24 cellular contexts compared by ENCODE assay signal in the genomic region with DNA sequence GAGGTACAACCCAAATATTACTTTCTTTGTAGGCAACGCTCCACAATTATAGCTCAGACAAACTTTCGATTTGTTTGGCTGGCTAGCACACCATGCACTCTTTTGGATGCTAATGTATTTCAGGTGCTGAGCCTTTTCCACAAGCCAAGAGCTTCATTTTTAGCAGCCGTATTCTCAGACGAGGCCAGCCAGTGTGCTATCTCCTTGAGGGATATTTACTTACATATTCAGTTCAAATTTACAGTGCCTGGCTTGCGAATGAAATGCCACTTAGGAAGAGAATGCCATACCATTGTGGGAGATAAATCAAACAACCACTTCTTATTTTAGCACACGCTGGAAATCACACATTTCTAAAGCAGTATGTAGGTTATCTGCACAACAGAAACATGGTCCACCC.
DNase-seq lines count a peak whose midpoint lies in the region; ATAC-seq and TF ChIP-seq lines count a peak whose summit lies in the region.
"Had no signal": no experiment of that assay in that cellular context is flagged by ENCODE, and none has a peak within 500 bp of the region (broad histone marks: within the 10 kb centered on the region; RNA-seq: fewer than 3 reads in every experiment).

No MANE protein-coding gene starts in this region.

- peaks cover 78% of the 10 kb centered on the region for H3K4me1 Mint-ChIP-seq in glutamatergic neuron (ENCODE audit: low read depth, unreplicated experiment)
- H3K4me1 Mint-ChIP-seq: activated naive CD4-positive, alpha-beta T cell treated with anti-CD3 and anti-CD28 coated beads, Interleukin-2, amount 50 U/mL, for 24 hours; stimulated activated memory B cell treated with anti-CD40 and anti-IgM and Interleukin-4, amounts not matched to agents 10 μg/mL and 1 μg/mL and 100 μg/mL, for 72 hours had no signal

- peak overlapping the region; percentile 34 for H3K4me3 Mint-ChIP-seq in glutamatergic neuron (ENCODE audit: unreplicated experiment)
- H3K4me3 Mint-ChIP-seq: activated naive CD4-positive, alpha-beta T cell treated with anti-CD3 and anti-CD28 coated beads, Interleukin-2, amount 50 U/mL, for 24 hours; stimulated activated memory B cell treated with anti-CD40 and anti-IgM and Interleukin-4, amounts not matched to agents 10 μg/mL and 1 μg/mL and 100 μg/mL, for 72 hours; WTC11 had no signal

- ATAC-seq in Right ventricle myocardium inferior (no peak), upper lobe of right lung (peak; percentile 51), HG03378 (IDR thresholded peaks at IDR 0.05; ENCODE audit: unreplicated experiment) (no peak)
- ATAC-seq: left colon; stimulated activated memory B cell treated with anti-CD40 and anti-IgM and Interleukin-4, amounts not matched to agents 10 μg/mL and 1 μg/mL and 100 μg/mL, for 72 hours; WTC11 had no signal

- H3K4me1 ChIP-seq in left ventricle myocardium inferior (peaks cover 30% of the 10 kb centered on the region), upper lobe of right lung (no peaks in the 10 kb centered on the region)
- H3K4me1 ChIP-seq: spleen, suprapubic skin, uterus had no signal

- H3K27me3 ChIP-seq in left ventricle myocardium inferior (ENCODE audit: low read depth) = no peaks in the 10 kb centered on the region
- H3K27me3 ChIP-seq in upper lobe of right lung = no peaks in the 10 kb centered on the region
- H3K27me3 ChIP-seq: spleen, suprapubic skin, uterus had no signal

- H3K27ac ChIP-seq in left ventricle myocardium inferior (replicated peaks) (peak overlapping the region; percentile 40), upper lobe of right lung (no peak overlapping the region)
- H3K27ac ChIP-seq: spleen, suprapubic skin, uterus had no signal

- H3K9me3 ChIP-seq in left ventricle myocardium inferior (replicated peaks) = no peaks in the 10 kb centered on the region
- no peaks in the 10 kb centered on the region for H3K9me3 ChIP-seq in upper lobe of right lung
- H3K9me3 ChIP-seq: SK-N-SH, spleen, suprapubic skin, uterus had no signal

- H3K27me3 Mint-ChIP-seq in glutamatergic neuron (ENCODE audit: unreplicated experiment) = peaks cover 16% of the 10 kb centered on the region
- H3K27me3 Mint-ChIP-seq: stimulated activated memory B cell treated with anti-CD40 and anti-IgM and Interleukin-4, amounts not matched to agents 10 μg/mL and 1 μg/mL and 100 μg/mL, for 72 hours had no signal

- no peak overlapping the region for H3K4me3 ChIP-seq in left ventricle myocardium inferior
- no peak overlapping the region for H3K4me3 ChIP-seq in upper lobe of right lung
- H3K4me3 ChIP-seq: spleen, suprapubic skin, uterus had no signal

- no peak for DNase-seq in left ventricle myocardium inferior
- DNase-seq in Right ventricle myocardium inferior (ENCODE audit: missing footprints) = no peak
- peak; percentile 69 for DNase-seq in NCI-H510A treated with DMSO at 0.1 percent for 48 hours (lab: John Stamatoyannopoulos, UW)
- no peak for DNase-seq in glutamatergic neuron
- DNase-seq in upper lobe of right lung = no peak
- DNase-seq in activated CD4-positive, alpha-beta T cell treated with anti-CD3 and anti-CD28 coated beads for 4 hours = no peak
- DNase-seq in effector CD4-positive, alpha-beta T cell = no peak
- DNase-seq: central memory CD4-positive, alpha-beta T cell; DMS79; head of caudate nucleus; KG1; left colon; mesendoderm; NCI-H1694 treated with DMSO at 0.1 percent for 48 hours; NCI-H446; SK-N-SH; spleen; stimulated activated CD4-positive, alpha-beta T cell treated with anti-CD3 and anti-CD28 coated beads, Interleukin-2, amount 100 ng/mL, for 48 hours; uterus had no signal

- intact Hi-C loops in left ventricle myocardium inferior (cut with micrococcal nuclease) (no loop called here), Right ventricle myocardium inferior (cut with DNase I) (no loop called here), upper lobe of right lung (cut with DNase I) (no loop called here)

- no peak overlapping the region for H3K27ac Mint-ChIP-seq in glutamatergic neuron (ENCODE audit: unreplicated experiment)
- H3K27ac Mint-ChIP-seq: activated naive CD4-positive, alpha-beta T cell treated with anti-CD3 and anti-CD28 coated beads, Interleukin-2, amount 50 U/mL, for 24 hours; stimulated activated memory B cell treated with anti-CD40 and anti-IgM and Interleukin-4, amounts not matched to agents 10 μg/mL and 1 μg/mL and 100 μg/mL, for 72 hours; WTC11 had no signal

- TF ChIP-seq CTCF in left ventricle myocardium inferior (IDR thresholded peaks at IDR 0.05; ENCODE audit: borderline replicate concordance) = no peak
- no peak for TF ChIP-seq CTCF in glutamatergic neuron (IDR thresholded peaks at IDR 0.05; ENCODE audit: partially characterized antibody, unreplicated experiment)
- TF ChIP-seq CTCF in upper lobe of right lung (IDR thresholded peaks at IDR 0.05) = no peak

- H3K36me3 ChIP-seq in left ventricle myocardium inferior (no peaks in the 10 kb centered on the region), upper lobe of right lung (no peaks in the 10 kb centered on the region)
- H3K36me3 ChIP-seq: spleen, suprapubic skin, uterus had no signal

- peaks cover 38% of the 10 kb centered on the region for H3K9me3 Mint-ChIP-seq in glutamatergic neuron (ENCODE audit: unreplicated experiment)
- H3K9me3 Mint-ChIP-seq: activated naive CD4-positive, alpha-beta T cell treated with anti-CD3 and anti-CD28 coated beads, Interleukin-2, amount 50 U/mL, for 24 hours; stimulated activated memory B cell treated with anti-CD40 and anti-IgM and Interleukin-4, amounts not matched to agents 10 μg/mL and 1 μg/mL and 100 μg/mL, for 72 hours; WTC11 had no signal

- peaks cover 5% of the 10 kb centered on the region for H3K36me3 Mint-ChIP-seq in glutamatergic neuron (ENCODE audit: unreplicated experiment)
- H3K36me3 Mint-ChIP-seq: activated naive CD4-positive, alpha-beta T cell treated with anti-CD3 and anti-CD28 coated beads, Interleukin-2, amount 50 U/mL, for 24 hours; stimulated activated memory B cell treated with anti-CD40 and anti-IgM and Interleukin-4, amounts not matched to agents 10 μg/mL and 1 μg/mL and 100 μg/mL, for 72 hours; WTC11 had no signal
